13 cellular contexts compared by ENCODE assay signal in genomic region chr11:31974737-31975136, GRCh38.
A peak's percentile ranks its signal among the peaks of the same experiment; 100 is the strongest.
DNase-seq lines count a peak whose midpoint lies in the region; ATAC-seq, FAIRE-seq and TF ChIP-seq lines count a peak whose summit lies in the region.
"Had no signal": no experiment of that assay in that cellular context is flagged by ENCODE, and none has a peak within 500 bp of the region (broad histone marks: within the 10 kb centered on the region; RNA-seq: fewer than 3 reads in every experiment).

No MANE protein-coding gene starts in this region.

- DNase-seq in ELR (ENCODE audit: low read depth) (peak; percentile 96), PC-3 (peak; percentile 95), choroid plexus epithelial cell (ENCODE audit: low read depth) (peak; percentile 38), renal cortical epithelial cell (ENCODE audit: low read depth) (peak; percentile 79), LoVo (ENCODE audit: low spot score) (no peak), small intestine (no peak), T-helper 2 cell (no peak), NCI-H2171 treated with DMSO at 0.1 percent for 48 hours (lab: John Stamatoyannopoulos, UW) (no peak)
- DNase-seq: activated CD4-positive, alpha-beta T cell treated with anti-CD3 and anti-CD28 coated beads, Interleukin-2, amount 50 U/mL, for 1 hour; amygdala; effector CD8-positive, alpha-beta T cell; left ventricle myocardium superior; right lobe of liver had no signal

- peak overlapping the region; percentile 72 for H3K4me2 ChIP-seq in PC-3 (ENCODE audit: low read length)

- ATAC-seq in PC-3: peak; percentile 99
- ATAC-seq: left ventricle myocardium superior, right lobe of liver had no signal

- TF ChIP-seq CTCF in PC-3 (conservative IDR thresholded peaks at IDR 0.05; ENCODE audit: low read depth, low read length): no peak
- no peak for TF ChIP-seq CTCF in choroid plexus epithelial cell (conservative IDR thresholded peaks at IDR 0.05; ENCODE audit: low read depth, low read length)

- H3K79me2 ChIP-seq in PC-3 (ENCODE audit: low read length): no peaks in the 10 kb centered on the region

- H3K9ac ChIP-seq in PC-3 (ENCODE audit: low read length): no peak overlapping the region

- WGBS in small intestine, 3 donors: 34 to 55% (median 44%) methylated on average over 3 of the region's 3 CpGs

- H3K9me3 ChIP-seq in PC-3 (ENCODE audit: low read length) (no peaks in the 10 kb centered on the region), small intestine (ENCODE audit: control insufficient read depth, low read depth) (no peaks in the 10 kb centered on the region)
- H3K9me3 ChIP-seq: right lobe of liver had no signal

- intact Hi-C loops in PC-3 (cut with micrococcal nuclease): no loop called here

- no peak overlapping the region for H2AFZ ChIP-seq in PC-3 (ENCODE audit: low read length)

- H3F3A ChIP-seq in PC-3 (ENCODE audit: low read length, unreplicated experiment): no peaks in the 10 kb centered on the region

- no peak for FAIRE-seq in small intestine (lab: Jason Lieb, UNC)

- H4K20me1 ChIP-seq in PC-3 (ENCODE audit: low read length): no peaks in the 10 kb centered on the region

- peak overlapping the region; percentile 23; the same call in 1 of the 2 replicates for H3K4me3 ChIP-seq in PC-3 (ENCODE audit: low read length)
- H3K4me3 ChIP-seq in choroid plexus epithelial cell (ENCODE audit: low read depth, low read length): no peak overlapping the region
- no peak overlapping the region for H3K4me3 ChIP-seq in small intestine (ENCODE audit: low read depth in 1 of 2, low read length in 2 of 2)
- H3K4me3 ChIP-seq: right lobe of liver had no signal

- H3K4me1 ChIP-seq in PC-3 (ENCODE audit: insufficient read depth, low read length) (peaks cover 15% of the 10 kb centered on the region), small intestine (ENCODE audit: control insufficient read depth in 2 of 2, insufficient read depth in 1 of 2, low read depth in 1 of 2, low read length in 1 of 2) (no peaks in the 10 kb centered on the region)
- H3K4me1 ChIP-seq: right lobe of liver had no signal

- H3K27me3 ChIP-seq in PC-3 (ENCODE audit: low read length): no peaks in the 10 kb centered on the region
- H3K27me3 ChIP-seq in small intestine (ENCODE audit: control insufficient read depth in 2 of 2, insufficient read depth in 2 of 2, low read length in 2 of 2): peaks cover 0 to 4% of the 10 kb centered on the region in 2 donors
- H3K27me3 ChIP-seq: right lobe of liver had no signal

- H3K27ac ChIP-seq in PC-3 (ENCODE audit: low read length) (peak overlapping the region; percentile 52), small intestine (ENCODE audit: low read depth in 1 of 2, low read length in 1 of 2) (no peak overlapping the region)
- H3K27ac ChIP-seq: right lobe of liver had no signal

- H3K36me3 ChIP-seq in PC-3 (ENCODE audit: low read depth, low read length) (no peaks in the 10 kb centered on the region), small intestine (ENCODE audit: control insufficient read depth in 2 of 2, insufficient read depth in 2 of 2, low read length in 2 of 2) (no peaks in the 10 kb centered on the region)
- H3K36me3 ChIP-seq: right lobe of liver had no signal

- CTCF ChIA-PET in PC-3 (lab: Charles Lee): interaction anchor here (0.6 to 1.1 kb wide), 3 partner anchors 16 to 103 kb away, joined by 3 to 5 read pairs (median 3); no protein-coding TSS in a partner anchor

- H3K9me2 ChIP-seq in PC-3 (replicated peaks; ENCODE audit: low read length): no peaks in the 10 kb centered on the region

- BruUV-seq in PC-3 (replicated peaks; lab: Mats Ljungman, UMichigan): no TSS peak

- POLR2A ChIA-PET in PC-3 (lab: Charles Lee; ENCODE audit: unreplicated experiment): no interaction called here

Comparison
In these comparisons a context has a peak if more than half of its experiments do, and no peak if none do; other contexts are left out.
1. DNase-seq: peak in ELR (single experiment), PC-3 (single experiment), choroid plexus epithelial cell (single experiment) and renal cortical epithelial cell (single experiment); none in LoVo (single experiment), small intestine (single experiment), T-helper 2 cell (0 of 5) and NCI-H2171 treated with DMSO at 0.1 percent for 48 hours (single experiment).